Comparison of ENCODE assay signal across 8 cellular contexts in genomic region chr17:42743595-42744282, GRCh38. TPM values are rescaled to one million over a fixed set of nuclear protein-coding genes. Genes with fewer than 3 reads are reported as not detected.
A peak's percentile ranks its signal among the peaks of the same experiment; 100 is the strongest.
DNase-seq lines count a peak whose midpoint lies in the region; ATAC-seq and TF ChIP-seq lines count a peak whose summit lies in the region.

No MANE protein-coding gene starts in this region.

- no peaks in the 10 kb centered on the region for H3K36me3 Mint-ChIP-seq in brain

- peak overlapping the region; percentile 96 for H3K56ac ChIP-seq in mesendoderm (ENCODE audit: low read length)

- H3K27me3 Mint-ChIP-seq in brain: peaks cover 8% of the 10 kb centered on the region

- no peaks in the 10 kb centered on the region for H3K79me2 ChIP-seq in mesendoderm (ENCODE audit: control insufficient read depth, insufficient read depth, low read length)

- peak overlapping the region; percentile 77 to 95 (median 88) for H3K4me2 ChIP-seq in BLaER1 treated with 17β-estradiol and CSF1 and Interleukin-3, amounts not matched to agents 10 nM and 100 nM
- peak overlapping the region; percentile 70 for H3K4me2 ChIP-seq in mesendoderm (ENCODE audit: low read length)

- peak overlapping the region; percentile 60 to 78 (median 72) for H3K4me3 ChIP-seq in BLaER1 treated with 17β-estradiol and CSF1 and Interleukin-3, amounts not matched to agents 10 nM and 100 nM
- peak overlapping the region; percentile 57 for H3K4me3 ChIP-seq in Jurkat, Clone E6-1 (ENCODE audit: low read length)
- H3K4me3 ChIP-seq in mesendoderm (ENCODE audit: low read length): no peak overlapping the region

- peaks cover 0 to 6% (median 0%) of the 10 kb centered on the region in 5 experiments for H3K9me3 Mint-ChIP-seq in brain

- peak overlapping the region; percentile 83 to 92 (median 90) for H3K9ac ChIP-seq in BLaER1 treated with 17β-estradiol and CSF1 and Interleukin-3, amounts not matched to agents 10 nM and 100 nM
- H3K9ac ChIP-seq in mesendoderm (ENCODE audit: low read length): peak overlapping the region; percentile 52

- H3K9me3 ChIP-seq in BLaER1 treated with 17β-estradiol and CSF1 and Interleukin-3, amounts not matched to agents 10 nM and 100 nM (replicated peaks in 1 of 11): no peaks in the 10 kb centered on the region; a peak in 1 of 22 replicates

- H4K8ac ChIP-seq in mesendoderm (ENCODE audit: low read depth, low read length): no peak overlapping the region

- peaks cover 21 to 57% (median 30%) of the 10 kb centered on the region in 10 experiments for H3K4me1 ChIP-seq in BLaER1 treated with 17β-estradiol and CSF1 and Interleukin-3, amounts not matched to agents 10 nM and 100 nM
- no peaks in the 10 kb centered on the region for H3K4me1 ChIP-seq in mesendoderm (ENCODE audit: control insufficient read depth, low read depth, low read length)

- no peak overlapping the region for H2BK5ac ChIP-seq in mesendoderm (ENCODE audit: low read length)

- no peak overlapping the region for H2BK120ac ChIP-seq in mesendoderm (ENCODE audit: low read depth, low read length)

- no peak overlapping the region for H4K5ac ChIP-seq in mesendoderm (ENCODE audit: low read length)

- no peak overlapping the region for H3K23ac ChIP-seq in mesendoderm (ENCODE audit: low read length)

- ATAC-seq in GM18867 (IDR thresholded peaks at IDR 0.05; ENCODE audit: unreplicated experiment) (no peak), HG03571 (IDR thresholded peaks at IDR 0.05; ENCODE audit: unreplicated experiment) (no peak)

- H3K27ac ChIP-seq in BLaER1 treated with 17β-estradiol and CSF1 and Interleukin-3, amounts not matched to agents 10 nM and 100 nM: peak overlapping the region; percentile 67 to 96 (median 85); a peak in 21 of 22 replicates
- H3K27ac ChIP-seq in mesendoderm (ENCODE audit: low read depth, low read length): no peak overlapping the region

- H3K4me3 Mint-ChIP-seq in brain: peak overlapping the region; percentile 91 to 96 (median 95)

- H3K36me3 ChIP-seq in BLaER1 treated with 17β-estradiol and CSF1 and Interleukin-3, amounts not matched to agents 10 nM and 100 nM: peaks cover 0 to 14% (median 6%) of the 10 kb centered on the region in 11 experiments; a peak in 6 of 22 replicates
- no peaks in the 10 kb centered on the region for H3K36me3 ChIP-seq in mesendoderm (ENCODE audit: control insufficient read depth, insufficient read depth, low read length)

- no peaks in the 10 kb centered on the region for H3K27me3 ChIP-seq in BLaER1 treated with 17β-estradiol and CSF1 and Interleukin-3, amounts not matched to agents 10 nM and 100 nM
- H3K27me3 ChIP-seq in mesendoderm (ENCODE audit: insufficient read depth, low read length, poor library complexity): no peaks in the 10 kb centered on the region

- no peak for DNase-seq in Jurkat, Clone E6-1 (ENCODE audit: low read depth, low spot score)
- DNase-seq in mesendoderm (peak; percentile 55), NOMO-1 treated with DMSO at 0.1 percent for 48 hours (lab: John Stamatoyannopoulos, UW; ENCODE audit: unreplicated experiment) (no peak), NCI-H1436 treated with DMSO at 0.1 percent for 48 hours (lab: John Stamatoyannopoulos, UW) (no peak)

- H3K4ac ChIP-seq in mesendoderm (ENCODE audit: low read depth, low read length): no peak overlapping the region

- peaks cover 0 to 53% (median 0%) of the 10 kb centered on the region in 11 experiments; a peak in 3 of 22 replicates for H4K20me1 ChIP-seq in BLaER1 treated with 17β-estradiol and CSF1 and Interleukin-3, amounts not matched to agents 10 nM and 100 nM

- H3K27ac Mint-ChIP-seq in brain: peak overlapping the region; percentile 90 to 97 (median 96)

- H3K79me1 ChIP-seq in mesendoderm (ENCODE audit: low read length): no peaks in the 10 kb centered on the region

- peaks cover 29% of the 10 kb centered on the region for H3K4me1 Mint-ChIP-seq in brain

- H2BK15ac ChIP-seq in mesendoderm (replicated peaks; ENCODE audit: low read depth): no peak overlapping the region

- no CpG with 5 or more reads among the region's 10 CpGs for WGBS in mesendoderm (ENCODE audit: extremely low coverage, insufficient coverage, low lambda C conversion rate)

- no peak overlapping the region for H3K18ac ChIP-seq in mesendoderm (ENCODE audit: low read length)

- H2AK5ac ChIP-seq in mesendoderm (ENCODE audit: low read length): no peak overlapping the region

- no peak for TF ChIP-seq CTCF in brain (conservative IDR thresholded peaks at IDR 0.05)

RNA-seq across cellular contexts. Expression of gene EZH1, which starts 1.1 kb away (rescaled TPM):
- polyA plus RNA-seq in Jurkat, Clone E6-1 (2012; ENCODE audit: insufficient read depth, insufficient read length): 22.3 TPM
- 17.9 TPM for polyA plus RNA-seq in brain (ENCODE audit: insufficient read depth, low read depth, low replicate concordance)
- 6.3 TPM for polyA plus RNA-seq in mesendoderm (2013, experiment 1 of 2)
- 6.4 TPM for polyA plus RNA-seq in mesendoderm (2013, experiment 2 of 2)

RNA-seq across cellular contexts. Expression of gene RAMP2, which starts 17.3 kb away (rescaled TPM):
- 10.6 TPM for polyA plus RNA-seq in Jurkat, Clone E6-1 (2012; ENCODE audit: insufficient read depth, insufficient read length)
- polyA plus RNA-seq in brain (ENCODE audit: insufficient read depth, low read depth, low replicate concordance): 64.8 TPM
- 12.7 TPM for polyA plus RNA-seq in mesendoderm (2013, experiment 1 of 2)
- 12.9 TPM for polyA plus RNA-seq in mesendoderm (2013, experiment 2 of 2)

RNA-seq across cellular contexts. Expression of gene VPS25, which starts 29.5 kb away (rescaled TPM):
- 102 TPM for polyA plus RNA-seq in Jurkat, Clone E6-1 (2012; ENCODE audit: insufficient read depth, insufficient read length)
- 118 TPM for polyA plus RNA-seq in brain (ENCODE audit: insufficient read depth, low read depth, low replicate concordance)
- 83.2 TPM for polyA plus RNA-seq in mesendoderm (2013, experiment 1 of 2)
- 84.4 TPM for polyA plus RNA-seq in mesendoderm (2013, experiment 2 of 2)

RNA-seq across cellular contexts. Expression of gene WNK4, which starts 36.7 kb away (rescaled TPM):
- polyA plus RNA-seq in Jurkat, Clone E6-1 (2012; ENCODE audit: insufficient read depth, insufficient read length): 2.4 TPM
- polyA plus RNA-seq in brain (ENCODE audit: insufficient read depth, low read depth, low replicate concordance): 0.80 TPM
- polyA plus RNA-seq in mesendoderm (2013, experiment 1 of 2): 0.28 TPM
- 0.28 TPM for polyA plus RNA-seq in mesendoderm (2013, experiment 2 of 2)

RNA-seq across cellular contexts. Expression of gene COA3, which starts 54.8 kb away (rescaled TPM):
- 45.3 TPM for polyA plus RNA-seq in Jurkat, Clone E6-1 (2012; ENCODE audit: insufficient read depth, insufficient read length)
- polyA plus RNA-seq in brain (ENCODE audit: insufficient read depth, low read depth, low replicate concordance): 139 TPM
- polyA plus RNA-seq in mesendoderm (2013, experiment 1 of 2): 90.6 TPM
- polyA plus RNA-seq in mesendoderm (2013, experiment 2 of 2): 88.1 TPM
